Comparison of ENCODE assay signal across 8 cellular contexts in genomic region chr12:57243521-57244305, GRCh38. TPM values are rescaled to one million over a fixed set of nuclear protein-coding genes. Genes with fewer than 3 reads are reported as not detected.
A peak's percentile ranks its signal among the peaks of the same experiment; 100 is the strongest.
DNase-seq lines count a peak whose midpoint lies in the region; ATAC-seq and TF ChIP-seq lines count a peak whose summit lies in the region.

No MANE protein-coding gene starts in this region.

- H3K27me3 ChIP-seq in MM.1S (replicated peaks; ENCODE audit: insufficient read depth, low read length) (peaks cover 36% of the 10 kb centered on the region), right atrium auricular region (peaks cover 14 to 20% of the 10 kb centered on the region in 2 donors)

- H3K79me2 ChIP-seq in MM.1S (ENCODE audit: low read length): no peaks in the 10 kb centered on the region

- H3K4me1 Mint-ChIP-seq in T-cell: peaks cover 49 to 59% (median 51%) of the 10 kb centered on the region in 3 donors

- H3K9me3 ChIP-seq in MM.1S (replicated peaks; ENCODE audit: insufficient read depth, low read length) (no peaks in the 10 kb centered on the region), right atrium auricular region (no peaks in the 10 kb centered on the region)

- POLR2A ChIA-PET in T-cell (lab: Charles Lee): no interaction called here

- no peaks in the 10 kb centered on the region for H3K9me3 Mint-ChIP-seq in T-cell

- DNase-seq in EL (peak; percentile 63), MM.1S (peak; percentile 82), T-cell (peak; percentile 51 to 84 (median 76)), amniotic epithelial cell (ENCODE audit: low read depth) (peak; percentile 29), right atrium auricular region (ENCODE audit: low spot score) (peak; percentile 83), sciatic nerve (ENCODE audit: low spot score) (peak; percentile 91), SW 1271 (lab: John Stamatoyannopoulos, UW) (no peak)

- H3K4me3 Mint-ChIP-seq in T-cell: peak overlapping the region; percentile 66 to 95 (median 73)

- ATAC-seq in T-cell (replicated peaks in 1 of 4) (peak; percentile 21 to 39 (median 28)), sciatic nerve (peak; percentile 29), GM18873 (IDR thresholded peaks at IDR 0.05; ENCODE audit: low FRiP score, unreplicated experiment) (no peak)

- peak; percentile 78 for TF ChIP-seq CTCF in MM.1S (IDR thresholded peaks at IDR 0.05; ENCODE audit: low read length)
- TF ChIP-seq CTCF in right atrium auricular region (IDR thresholded peaks at IDR 0.05): peak; percentile 67 to 78

- intact Hi-C loops in sciatic nerve (cut with DNase I): no loop called here

- peak overlapping the region in 1 of 2 donors; percentile 27 for H3K27ac Mint-ChIP-seq in T-cell

- H3K4me3 ChIP-seq in MM.1S (ENCODE audit: low read length) (peak overlapping the region; percentile 68), right atrium auricular region (peak overlapping the region; percentile 31 to 45)

- no peaks in the 10 kb centered on the region for H3K36me3 ChIP-seq in MM.1S (replicated peaks; ENCODE audit: insufficient read depth, low read length)
- H3K36me3 ChIP-seq in right atrium auricular region: no peaks in the 10 kb centered on the region

- peak overlapping the region; percentile 66; the same call in 1 of the 2 replicates for H2AFZ ChIP-seq in MM.1S (ENCODE audit: low read length)

- no peaks in the 10 kb centered on the region for H3K9me2 ChIP-seq in MM.1S (replicated peaks; ENCODE audit: insufficient read depth, low read length)

- H3F3A ChIP-seq in MM.1S (ENCODE audit: insufficient read depth, low read length): peaks cover 29% of the 10 kb centered on the region; the same call in 1 of the 2 replicates

- CTCF ChIA-PET in T-cell (lab: Charles Lee): interaction anchor here (0.5 to 8.2 kb wide), 15 partner anchors 11 to 170 kb away, joined by 3 to 66 read pairs (median 7); partner anchors contain the start of gene SHMT2 (in 2 of the 2)

- peaks cover 20 to 47% of the 10 kb centered on the region in 2 donors for H3K27me3 Mint-ChIP-seq in T-cell

- H3K4me1 ChIP-seq in MM.1S (ENCODE audit: low read length) (peaks cover 26% of the 10 kb centered on the region), right atrium auricular region (peaks cover 0 to 53% of the 10 kb centered on the region in 2 donors)

- H4K20me1 ChIP-seq in MM.1S (ENCODE audit: insufficient read depth, low read length): peaks cover 3% of the 10 kb centered on the region; the same call in 1 of the 2 replicates

- peaks cover 4% of the 10 kb centered on the region for H3K36me3 Mint-ChIP-seq in T-cell

- peak overlapping the region; percentile 32; the same call in 1 of the 2 replicates for H3K9ac ChIP-seq in MM.1S (ENCODE audit: low read length)

- H3K4me2 ChIP-seq in MM.1S (ENCODE audit: low read depth, low read length): peak overlapping the region; percentile 97

- H3K27ac ChIP-seq in MM.1S (ENCODE audit: low read length): no peak overlapping the region
- H3K27ac ChIP-seq in right atrium auricular region: no peak overlapping the region

RNA-seq across cellular contexts. Expression of gene STAC3, which starts 7.3 kb away (rescaled TPM):
- total RNA-seq in T-cell (1 to 10 TPM; 1.3 to 4.9 (median 2.9) TPM), right atrium auricular region (under 1 TPM; 0.48 to 0.59 TPM), sciatic nerve (1.9 TPM)

RNA-seq across cellular contexts. Expression of gene SHMT2, which starts 14.2 kb away (rescaled TPM):
- total RNA-seq in T-cell: 10 to 100 TPM; 31.0 to 80.9 (median 55.6) TPM
- total RNA-seq in right atrium auricular region: 10 to 100 TPM; 16.6 to 33.0 TPM
- 41.9 TPM for total RNA-seq in sciatic nerve

RNA-seq across cellular contexts. Expression of gene NXPH4, which starts 27.1 kb away (rescaled TPM):
- total RNA-seq in T-cell (1 to 10 TPM in 2 of 5 donors, under 1 TPM in 2, not detected in 1; 0.49 to 4.5 (median 1.0) TPM), right atrium auricular region (1 to 10 TPM in 1 of 2 donors, under 1 TPM in 1; 0.28 to 1.1 TPM), sciatic nerve (0.27 TPM)

Comparison
In these comparisons a context has a peak if more than half of its experiments do, and no peak if none do; other contexts are left out.
1. DNase-seq: peak in EL (single experiment), MM.1S (single experiment), T-cell (34 of 34), amniotic epithelial cell (single experiment), right atrium auricular region (single experiment) and sciatic nerve (single experiment); none in SW 1271 (0 of 2).